In the genomic region with DNA sequence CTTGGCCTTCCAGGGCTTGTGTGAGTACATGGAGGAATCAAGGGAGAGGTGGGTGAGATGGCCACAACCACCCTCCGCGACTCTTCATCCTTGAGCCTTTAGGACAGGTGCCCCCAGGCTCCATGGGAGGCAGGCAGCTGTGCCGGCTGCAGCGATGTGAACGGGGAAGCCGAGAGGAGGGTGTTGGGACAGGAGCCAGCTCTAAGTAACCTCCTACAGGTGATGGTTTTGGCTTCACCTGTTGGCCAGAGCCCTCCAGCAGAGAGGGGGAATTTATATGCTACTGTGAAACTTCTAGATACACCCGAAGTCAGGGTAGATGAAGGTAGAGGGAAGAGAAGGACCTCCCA, we compare ENCODE assay signal across 2 cellular contexts.
TF ChIP-seq lines count a peak whose summit lies in the region.

No MANE protein-coding gene starts in this region.

TF ChIP-seq in SK-N-SH treated with all-trans-retinoic acid at 6 μM for 48 hours, 23 proteins besides CTCF, POLR2A, EP300 and RAD21:
- TF ChIP-seq, protein P1, sequence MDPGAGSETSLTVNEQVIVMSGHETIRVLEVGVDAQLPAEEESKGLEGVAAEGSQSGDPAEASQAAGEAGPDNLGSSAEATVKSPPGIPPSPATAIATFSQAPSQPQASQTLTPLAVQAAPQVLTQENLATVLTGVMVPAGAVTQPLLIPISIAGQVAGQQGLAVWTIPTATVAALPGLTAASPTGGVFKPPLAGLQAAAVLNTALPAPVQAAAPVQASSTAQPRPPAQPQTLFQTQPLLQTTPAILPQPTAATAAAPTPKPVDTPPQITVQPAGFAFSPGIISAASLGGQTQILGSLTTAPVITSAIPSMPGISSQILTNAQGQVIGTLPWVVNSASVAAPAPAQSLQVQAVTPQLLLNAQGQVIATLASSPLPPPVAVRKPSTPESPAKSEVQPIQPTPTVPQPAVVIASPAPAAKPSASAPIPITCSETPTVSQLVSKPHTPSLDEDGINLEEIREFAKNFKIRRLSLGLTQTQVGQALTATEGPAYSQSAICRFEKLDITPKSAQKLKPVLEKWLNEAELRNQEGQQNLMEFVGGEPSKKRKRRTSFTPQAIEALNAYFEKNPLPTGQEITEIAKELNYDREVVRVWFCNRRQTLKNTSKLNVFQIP (CRISPR knock-in tag; IDR thresholded peaks at IDR 0.05; ENCODE audit: borderline replicate concordance, low read depth), result no peak
- no peak; the same call in 1 of the 2 replicates for TF ChIP-seq CSDC2 (CRISPR knock-in tag; IDR thresholded peaks at IDR 0.05)
- no peak for TF ChIP-seq ZNF70 (CRISPR knock-in tag; IDR thresholded peaks at IDR 0.05)
- no peak for TF ChIP-seq ZFP3 (CRISPR knock-in tag; IDR thresholded peaks at IDR 0.05)
- no peak for TF ChIP-seq GLIS3 (CRISPR knock-in tag; IDR thresholded peaks at IDR 0.05)
- TF ChIP-seq, protein P2, sequence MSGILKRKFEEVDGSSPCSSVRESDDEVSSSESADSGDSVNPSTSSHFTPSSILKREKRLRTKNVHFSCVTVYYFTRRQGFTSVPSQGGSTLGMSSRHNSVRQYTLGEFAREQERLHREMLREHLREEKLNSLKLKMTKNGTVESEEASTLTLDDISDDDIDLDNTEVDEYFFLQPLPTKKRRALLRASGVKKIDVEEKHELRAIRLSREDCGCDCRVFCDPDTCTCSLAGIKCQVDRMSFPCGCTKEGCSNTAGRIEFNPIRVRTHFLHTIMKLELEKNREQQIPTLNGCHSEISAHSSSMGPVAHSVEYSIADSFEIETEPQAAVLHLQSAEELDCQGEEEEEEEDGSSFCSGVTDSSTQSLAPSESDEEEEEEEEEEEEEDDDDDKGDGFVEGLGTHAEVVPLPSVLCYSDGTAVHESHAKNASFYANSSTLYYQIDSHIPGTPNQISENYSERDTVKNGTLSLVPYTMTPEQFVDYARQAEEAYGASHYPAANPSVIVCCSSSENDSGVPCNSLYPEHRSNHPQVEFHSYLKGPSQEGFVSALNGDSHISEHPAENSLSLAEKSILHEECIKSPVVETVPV (CRISPR knock-in tag; IDR thresholded peaks at IDR 0.05), result no peak
- no peak for TF ChIP-seq ESRRG (CRISPR knock-in tag; IDR thresholded peaks at IDR 0.05)
- no peak for TF ChIP-seq ZC3H10 (CRISPR knock-in tag; IDR thresholded peaks at IDR 0.05)
- TF ChIP-seq ARNTL (CRISPR knock-in tag; IDR thresholded peaks at IDR 0.05; ENCODE audit: borderline replicate concordance, low read depth), result no peak
- no peak for TF ChIP-seq RARB (CRISPR knock-in tag; IDR thresholded peaks at IDR 0.05)

TF ChIP-seq in GM23338, 12 proteins besides CTCF, POLR2A, EP300 and RAD21 (continued from another document):
- TF ChIP-seq, protein P3, sequence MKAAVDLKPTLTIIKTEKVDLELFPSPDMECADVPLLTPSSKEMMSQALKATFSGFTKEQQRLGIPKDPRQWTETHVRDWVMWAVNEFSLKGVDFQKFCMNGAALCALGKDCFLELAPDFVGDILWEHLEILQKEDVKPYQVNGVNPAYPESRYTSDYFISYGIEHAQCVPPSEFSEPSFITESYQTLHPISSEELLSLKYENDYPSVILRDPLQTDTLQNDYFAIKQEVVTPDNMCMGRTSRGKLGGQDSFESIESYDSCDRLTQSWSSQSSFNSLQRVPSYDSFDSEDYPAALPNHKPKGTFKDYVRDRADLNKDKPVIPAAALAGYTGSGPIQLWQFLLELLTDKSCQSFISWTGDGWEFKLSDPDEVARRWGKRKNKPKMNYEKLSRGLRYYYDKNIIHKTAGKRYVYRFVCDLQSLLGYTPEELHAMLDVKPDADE (IDR thresholded peaks at IDR 0.05), result no peak
- TF ChIP-seq EZH2phosphoT487 (IDR thresholded peaks at IDR 0.05; ENCODE audit: unreplicated experiment) (no peak), EZH2 (IDR thresholded peaks at IDR 0.05; ENCODE audit: low read depth, unreplicated experiment) (no peak), CREB1 (CRISPR knock-in tag; IDR thresholded peaks at IDR 0.05; ENCODE audit: low read depth) (no peak), POLR2AphosphoS5 (IDR thresholded peaks at IDR 0.05; ENCODE audit: low read depth) (no peak)
- TF ChIP-seq, protein P4, sequence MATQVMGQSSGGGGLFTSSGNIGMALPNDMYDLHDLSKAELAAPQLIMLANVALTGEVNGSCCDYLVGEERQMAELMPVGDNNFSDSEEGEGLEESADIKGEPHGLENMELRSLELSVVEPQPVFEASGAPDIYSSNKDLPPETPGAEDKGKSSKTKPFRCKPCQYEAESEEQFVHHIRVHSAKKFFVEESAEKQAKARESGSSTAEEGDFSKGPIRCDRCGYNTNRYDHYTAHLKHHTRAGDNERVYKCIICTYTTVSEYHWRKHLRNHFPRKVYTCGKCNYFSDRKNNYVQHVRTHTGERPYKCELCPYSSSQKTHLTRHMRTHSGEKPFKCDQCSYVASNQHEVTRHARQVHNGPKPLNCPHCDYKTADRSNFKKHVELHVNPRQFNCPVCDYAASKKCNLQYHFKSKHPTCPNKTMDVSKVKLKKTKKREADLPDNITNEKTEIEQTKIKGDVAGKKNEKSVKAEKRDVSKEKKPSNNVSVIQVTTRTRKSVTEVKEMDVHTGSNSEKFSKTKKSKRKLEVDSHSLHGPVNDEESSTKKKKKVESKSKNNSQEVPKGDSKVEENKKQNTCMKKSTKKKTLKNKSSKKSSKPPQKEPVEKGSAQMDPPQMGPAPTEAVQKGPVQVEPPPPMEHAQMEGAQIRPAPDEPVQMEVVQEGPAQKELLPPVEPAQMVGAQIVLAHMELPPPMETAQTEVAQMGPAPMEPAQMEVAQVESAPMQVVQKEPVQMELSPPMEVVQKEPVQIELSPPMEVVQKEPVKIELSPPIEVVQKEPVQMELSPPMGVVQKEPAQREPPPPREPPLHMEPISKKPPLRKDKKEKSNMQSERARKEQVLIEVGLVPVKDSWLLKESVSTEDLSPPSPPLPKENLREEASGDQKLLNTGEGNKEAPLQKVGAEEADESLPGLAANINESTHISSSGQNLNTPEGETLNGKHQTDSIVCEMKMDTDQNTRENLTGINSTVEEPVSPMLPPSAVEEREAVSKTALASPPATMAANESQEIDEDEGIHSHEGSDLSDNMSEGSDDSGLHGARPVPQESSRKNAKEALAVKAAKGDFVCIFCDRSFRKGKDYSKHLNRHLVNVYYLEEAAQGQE (IDR thresholded peaks at IDR 0.05; ENCODE audit: unreplicated experiment), result no peak
TF ChIP-seq in GM23338: peak in this region for 0.
